In the genomic region with DNA sequence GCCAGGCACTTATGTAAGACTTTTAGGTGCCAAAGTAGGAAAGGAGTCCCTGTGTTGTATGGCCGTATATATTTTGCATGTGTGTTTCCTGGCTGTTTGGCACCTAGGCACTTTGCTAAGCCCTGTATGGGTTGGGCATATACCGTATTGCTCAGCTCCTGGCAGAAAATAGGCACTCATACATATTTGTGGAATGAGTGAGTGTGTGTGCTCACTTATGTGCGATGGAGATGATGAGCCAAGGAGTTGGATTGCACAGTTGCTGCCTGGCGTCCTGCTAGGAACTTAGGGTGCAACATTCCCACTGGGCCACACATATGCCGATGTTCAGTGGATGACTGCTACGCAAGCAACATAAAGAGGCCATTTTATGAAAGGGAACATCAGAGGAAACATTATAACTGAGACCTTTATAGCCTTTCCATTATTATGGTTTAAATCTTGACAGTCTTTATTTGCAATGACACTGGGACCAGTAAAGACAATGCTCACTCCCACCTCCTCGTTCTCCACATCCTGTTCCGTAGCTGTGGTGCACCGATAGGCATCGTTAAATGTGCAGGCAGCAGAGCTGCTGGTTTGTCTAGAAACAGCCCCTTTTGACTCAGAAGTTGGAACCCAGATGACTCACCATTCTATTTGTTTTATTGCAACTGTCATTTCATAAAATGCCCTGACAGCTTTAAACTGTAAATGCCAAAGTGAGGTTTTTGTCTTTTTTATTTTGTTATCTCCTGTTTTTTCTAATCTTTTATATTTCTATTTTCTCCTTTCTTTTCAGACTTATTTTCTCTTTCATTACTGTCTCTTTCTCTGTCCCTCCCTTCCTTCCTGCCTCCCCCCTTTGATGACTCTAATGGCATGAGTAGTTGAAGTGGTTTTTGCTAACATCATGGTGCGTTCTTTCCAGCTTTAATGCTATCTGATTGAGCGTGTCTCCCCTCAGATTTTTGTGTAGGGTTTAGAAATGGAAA, we compare ENCODE assay signal across 1 cellular context.
TF ChIP-seq lines count a peak whose summit lies in the region.

No MANE protein-coding gene starts in this region.

TF ChIP-seq in K562, 482 proteins besides CTCF, POLR2A, EP300 and RAD21 (continued from another document and continues in another):
- TF ChIP-seq, protein P1, sequence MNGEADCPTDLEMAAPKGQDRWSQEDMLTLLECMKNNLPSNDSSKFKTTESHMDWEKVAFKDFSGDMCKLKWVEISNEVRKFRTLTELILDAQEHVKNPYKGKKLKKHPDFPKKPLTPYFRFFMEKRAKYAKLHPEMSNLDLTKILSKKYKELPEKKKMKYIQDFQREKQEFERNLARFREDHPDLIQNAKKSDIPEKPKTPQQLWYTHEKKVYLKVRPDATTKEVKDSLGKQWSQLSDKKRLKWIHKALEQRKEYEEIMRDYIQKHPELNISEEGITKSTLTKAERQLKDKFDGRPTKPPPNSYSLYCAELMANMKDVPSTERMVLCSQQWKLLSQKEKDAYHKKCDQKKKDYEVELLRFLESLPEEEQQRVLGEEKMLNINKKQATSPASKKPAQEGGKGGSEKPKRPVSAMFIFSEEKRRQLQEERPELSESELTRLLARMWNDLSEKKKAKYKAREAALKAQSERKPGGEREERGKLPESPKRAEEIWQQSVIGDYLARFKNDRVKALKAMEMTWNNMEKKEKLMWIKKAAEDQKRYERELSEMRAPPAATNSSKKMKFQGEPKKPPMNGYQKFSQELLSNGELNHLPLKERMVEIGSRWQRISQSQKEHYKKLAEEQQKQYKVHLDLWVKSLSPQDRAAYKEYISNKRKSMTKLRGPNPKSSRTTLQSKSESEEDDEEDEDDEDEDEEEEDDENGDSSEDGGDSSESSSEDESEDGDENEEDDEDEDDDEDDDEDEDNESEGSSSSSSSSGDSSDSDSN (IDR thresholded peaks at IDR 0.05; ENCODE audit: borderline replicate concordance in 1 of 2, low read depth in 2 of 2, low read length in 2 of 2): 0 out of 4 replicates have a peak, but pooled peaks of 1 of the 2 experiments have one; percentile 25
- TF ChIP-seq ESRRB (CRISPR knock-in tag; IDR thresholded peaks at IDR 0.05; ENCODE audit: borderline replicate concordance) (no peak), TEAD1 (CRISPR knock-in tag; IDR thresholded peaks at IDR 0.05) (peak in 1 of 2 experiments; percentile 43; a peak in 1 of 4 replicates), ZNF197 (CRISPR knock-in tag; IDR thresholded peaks at IDR 0.05; ENCODE audit: low read depth) (no peak), HNRNPK (IDR thresholded peaks at IDR 0.05; ENCODE audit: low read depth, low read length, poor library complexity, severe bottlenecking) (no peak), HDAC2 (IDR thresholded peaks at IDR 0.05) (peak; percentile 82; the same call in 1 of the 2 replicates), DACH1 (IDR thresholded peaks at IDR 0.05; ENCODE audit: partially characterized antibody) (peak; percentile 74), SRF (CRISPR knock-in tag; IDR thresholded peaks at IDR 0.05) (no peak), MYC (IDR thresholded peaks at IDR 0.05; ENCODE audit: low read depth, low read length) (peak; percentile 29; the same call in 1 of the 2 replicates), MYC (CRISPR knock-in tag; IDR thresholded peaks at IDR 0.05; ENCODE audit: borderline replicate concordance, low read depth) (no peak), STAG1 (CRISPR knock-in tag; IDR thresholded peaks at IDR 0.05; ENCODE audit: borderline replicate concordance) (no peak), ZNF212 (CRISPR knock-in tag; IDR thresholded peaks at IDR 0.05) (no peak), HOXB6 (CRISPR knock-in tag; IDR thresholded peaks at IDR 0.05; ENCODE audit: borderline replicate concordance) (no peak), CEBPB (tag; IDR thresholded peaks at IDR 0.05) (no peak), ZNF134 (CRISPR knock-in tag; conservative IDR thresholded peaks at IDR 0.05) (0 out of 2 replicates have a peak, but pooled peaks have one; percentile 30), SIX5 (IDR thresholded peaks at IDR 0.05; ENCODE audit: borderline replicate concordance in 1 of 2, insufficient read depth in 1 of 2, low read depth in 1 of 2, low read length in 2 of 2) (no peak), BHLHE40 (IDR thresholded peaks at IDR 0.05; ENCODE audit: low read length) (peak; percentile 63; the same call in 1 of the 2 replicates), MCM2 (IDR thresholded peaks at IDR 0.05; ENCODE audit: low read depth) (no peak), NR2F6 (CRISPR knock-in tag; IDR thresholded peaks at IDR 0.05) (no peak), U2AF2 (optimal IDR thresholded peaks at IDR 0.05; ENCODE audit: low read depth, low read length) (no peak)
- TF ChIP-seq, protein P2, sequence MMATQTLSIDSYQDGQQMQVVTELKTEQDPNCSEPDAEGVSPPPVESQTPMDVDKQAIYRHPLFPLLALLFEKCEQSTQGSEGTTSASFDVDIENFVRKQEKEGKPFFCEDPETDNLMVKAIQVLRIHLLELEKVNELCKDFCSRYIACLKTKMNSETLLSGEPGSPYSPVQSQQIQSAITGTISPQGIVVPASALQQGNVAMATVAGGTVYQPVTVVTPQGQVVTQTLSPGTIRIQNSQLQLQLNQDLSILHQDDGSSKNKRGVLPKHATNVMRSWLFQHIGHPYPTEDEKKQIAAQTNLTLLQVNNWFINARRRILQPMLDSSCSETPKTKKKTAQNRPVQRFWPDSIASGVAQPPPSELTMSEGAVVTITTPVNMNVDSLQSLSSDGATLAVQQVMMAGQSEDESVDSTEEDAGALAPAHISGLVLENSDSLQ (IDR thresholded peaks at IDR 0.05): peak; percentile 88
- TF ChIP-seq, protein P3, sequence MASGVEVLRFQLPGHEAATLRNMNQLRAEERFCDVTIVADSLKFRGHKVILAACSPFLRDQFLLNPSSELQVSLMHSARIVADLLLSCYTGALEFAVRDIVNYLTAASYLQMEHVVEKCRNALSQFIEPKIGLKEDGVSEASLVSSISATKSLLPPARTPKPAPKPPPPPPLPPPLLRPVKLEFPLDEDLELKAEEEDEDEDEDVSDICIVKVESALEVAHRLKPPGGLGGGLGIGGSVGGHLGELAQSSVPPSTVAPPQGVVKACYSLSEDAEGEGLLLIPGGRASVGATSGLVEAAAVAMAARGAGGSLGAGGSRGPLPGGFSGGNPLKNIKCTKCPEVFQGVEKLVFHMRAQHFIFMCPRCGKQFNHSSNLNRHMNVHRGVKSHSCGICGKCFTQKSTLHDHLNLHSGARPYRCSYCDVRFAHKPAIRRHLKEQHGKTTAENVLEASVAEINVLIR (CRISPR knock-in tag; IDR thresholded peaks at IDR 0.05): no peak; the same call in 1 of the 2 replicates
- TF ChIP-seq, protein P4, sequence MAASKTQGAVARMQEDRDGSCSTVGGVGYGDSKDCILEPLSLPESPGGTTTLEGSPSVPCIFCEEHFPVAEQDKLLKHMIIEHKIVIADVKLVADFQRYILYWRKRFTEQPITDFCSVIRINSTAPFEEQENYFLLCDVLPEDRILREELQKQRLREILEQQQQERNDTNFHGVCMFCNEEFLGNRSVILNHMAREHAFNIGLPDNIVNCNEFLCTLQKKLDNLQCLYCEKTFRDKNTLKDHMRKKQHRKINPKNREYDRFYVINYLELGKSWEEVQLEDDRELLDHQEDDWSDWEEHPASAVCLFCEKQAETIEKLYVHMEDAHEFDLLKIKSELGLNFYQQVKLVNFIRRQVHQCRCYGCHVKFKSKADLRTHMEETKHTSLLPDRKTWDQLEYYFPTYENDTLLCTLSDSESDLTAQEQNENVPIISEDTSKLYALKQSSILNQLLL (CRISPR knock-in tag; IDR thresholded peaks at IDR 0.05; ENCODE audit: borderline replicate concordance): no peak
- TF ChIP-seq, protein P5, sequence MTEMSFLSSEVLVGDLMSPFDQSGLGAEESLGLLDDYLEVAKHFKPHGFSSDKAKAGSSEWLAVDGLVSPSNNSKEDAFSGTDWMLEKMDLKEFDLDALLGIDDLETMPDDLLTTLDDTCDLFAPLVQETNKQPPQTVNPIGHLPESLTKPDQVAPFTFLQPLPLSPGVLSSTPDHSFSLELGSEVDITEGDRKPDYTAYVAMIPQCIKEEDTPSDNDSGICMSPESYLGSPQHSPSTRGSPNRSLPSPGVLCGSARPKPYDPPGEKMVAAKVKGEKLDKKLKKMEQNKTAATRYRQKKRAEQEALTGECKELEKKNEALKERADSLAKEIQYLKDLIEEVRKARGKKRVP (CRISPR knock-in tag; IDR thresholded peaks at IDR 0.05): no peak
- TF ChIP-seq, protein P6, sequence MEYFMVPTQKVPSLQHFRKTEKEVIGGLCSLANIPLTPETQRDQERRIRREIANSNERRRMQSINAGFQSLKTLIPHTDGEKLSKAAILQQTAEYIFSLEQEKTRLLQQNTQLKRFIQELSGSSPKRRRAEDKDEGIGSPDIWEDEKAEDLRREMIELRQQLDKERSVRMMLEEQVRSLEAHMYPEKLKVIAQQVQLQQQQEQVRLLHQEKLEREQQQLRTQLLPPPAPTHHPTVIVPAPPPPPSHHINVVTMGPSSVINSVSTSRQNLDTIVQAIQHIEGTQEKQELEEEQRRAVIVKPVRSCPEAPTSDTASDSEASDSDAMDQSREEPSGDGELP (CRISPR knock-in tag; IDR thresholded peaks at IDR 0.05; ENCODE audit: borderline replicate concordance): no peak
- TF ChIP-seq, protein P7, sequence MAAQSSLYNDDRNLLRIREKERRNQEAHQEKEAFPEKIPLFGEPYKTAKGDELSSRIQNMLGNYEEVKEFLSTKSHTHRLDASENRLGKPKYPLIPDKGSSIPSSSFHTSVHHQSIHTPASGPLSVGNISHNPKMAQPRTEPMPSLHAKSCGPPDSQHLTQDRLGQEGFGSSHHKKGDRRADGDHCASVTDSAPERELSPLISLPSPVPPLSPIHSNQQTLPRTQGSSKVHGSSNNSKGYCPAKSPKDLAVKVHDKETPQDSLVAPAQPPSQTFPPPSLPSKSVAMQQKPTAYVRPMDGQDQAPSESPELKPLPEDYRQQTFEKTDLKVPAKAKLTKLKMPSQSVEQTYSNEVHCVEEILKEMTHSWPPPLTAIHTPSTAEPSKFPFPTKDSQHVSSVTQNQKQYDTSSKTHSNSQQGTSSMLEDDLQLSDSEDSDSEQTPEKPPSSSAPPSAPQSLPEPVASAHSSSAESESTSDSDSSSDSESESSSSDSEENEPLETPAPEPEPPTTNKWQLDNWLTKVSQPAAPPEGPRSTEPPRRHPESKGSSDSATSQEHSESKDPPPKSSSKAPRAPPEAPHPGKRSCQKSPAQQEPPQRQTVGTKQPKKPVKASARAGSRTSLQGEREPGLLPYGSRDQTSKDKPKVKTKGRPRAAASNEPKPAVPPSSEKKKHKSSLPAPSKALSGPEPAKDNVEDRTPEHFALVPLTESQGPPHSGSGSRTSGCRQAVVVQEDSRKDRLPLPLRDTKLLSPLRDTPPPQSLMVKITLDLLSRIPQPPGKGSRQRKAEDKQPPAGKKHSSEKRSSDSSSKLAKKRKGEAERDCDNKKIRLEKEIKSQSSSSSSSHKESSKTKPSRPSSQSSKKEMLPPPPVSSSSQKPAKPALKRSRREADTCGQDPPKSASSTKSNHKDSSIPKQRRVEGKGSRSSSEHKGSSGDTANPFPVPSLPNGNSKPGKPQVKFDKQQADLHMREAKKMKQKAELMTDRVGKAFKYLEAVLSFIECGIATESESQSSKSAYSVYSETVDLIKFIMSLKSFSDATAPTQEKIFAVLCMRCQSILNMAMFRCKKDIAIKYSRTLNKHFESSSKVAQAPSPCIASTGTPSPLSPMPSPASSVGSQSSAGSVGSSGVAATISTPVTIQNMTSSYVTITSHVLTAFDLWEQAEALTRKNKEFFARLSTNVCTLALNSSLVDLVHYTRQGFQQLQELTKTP (IDR thresholded peaks at IDR 0.05; ENCODE audit: low read depth in 1 of 2, partially characterized antibody in 2 of 2): peak; percentile 23 to 63
- TF ChIP-seq, protein P8, sequence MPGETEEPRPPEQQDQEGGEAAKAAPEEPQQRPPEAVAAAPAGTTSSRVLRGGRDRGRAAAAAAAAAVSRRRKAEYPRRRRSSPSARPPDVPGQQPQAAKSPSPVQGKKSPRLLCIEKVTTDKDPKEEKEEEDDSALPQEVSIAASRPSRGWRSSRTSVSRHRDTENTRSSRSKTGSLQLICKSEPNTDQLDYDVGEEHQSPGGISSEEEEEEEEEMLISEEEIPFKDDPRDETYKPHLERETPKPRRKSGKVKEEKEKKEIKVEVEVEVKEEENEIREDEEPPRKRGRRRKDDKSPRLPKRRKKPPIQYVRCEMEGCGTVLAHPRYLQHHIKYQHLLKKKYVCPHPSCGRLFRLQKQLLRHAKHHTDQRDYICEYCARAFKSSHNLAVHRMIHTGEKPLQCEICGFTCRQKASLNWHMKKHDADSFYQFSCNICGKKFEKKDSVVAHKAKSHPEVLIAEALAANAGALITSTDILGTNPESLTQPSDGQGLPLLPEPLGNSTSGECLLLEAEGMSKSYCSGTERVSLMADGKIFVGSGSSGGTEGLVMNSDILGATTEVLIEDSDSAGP (CRISPR knock-in tag; IDR thresholded peaks at IDR 0.05): 0 out of 2 replicates have a peak, but pooled peaks have one; percentile 9
